In genomic region chr14:77148510-77149231, GRCh38 we compare ENCODE assay signal across 14 cellular contexts. TPM values are rescaled to one million over a fixed set of nuclear protein-coding genes. Genes with fewer than 3 reads are reported as not detected.
DNase-seq lines count a peak whose midpoint lies in the region; ATAC-seq, FAIRE-seq and TF ChIP-seq lines count a peak whose summit lies in the region.
"Had no signal": no experiment of that assay in that cellular context is flagged by ENCODE, and none has a peak within 500 bp of the region (broad histone marks: within the 10 kb centered on the region; RNA-seq: fewer than 3 reads in every experiment).

No MANE protein-coding gene starts in this region.

- H3K4me1 ChIP-seq in A549 (no peaks in the 10 kb centered on the region), aorta (ENCODE audit: control insufficient read depth in 1 of 2, insufficient read depth in 2 of 2, low read length in 2 of 2) (no peaks in the 10 kb centered on the region), tibial artery (no peaks in the 10 kb centered on the region)
- H3K4me1 ChIP-seq: Caco-2 had no signal

- H3K27me3 ChIP-seq in aorta (ENCODE audit: control insufficient read depth in 1 of 2, insufficient read depth in 2 of 2, low read length in 1 of 2) (no peaks in the 10 kb centered on the region), tibial artery (peaks cover 0 to 59% of the 10 kb centered on the region in 2 donors)

- ATAC-seq in A549, result peak in 1 of 2 experiments; percentile 32; a peak in 2 of 6 replicates
- ATAC-seq in aorta (ENCODE audit: low FRiP score), result no peak
- no peak for ATAC-seq in HG03135 (IDR thresholded peaks at IDR 0.05; ENCODE audit: unreplicated experiment)
- ATAC-seq: activated CD8-positive, alpha-beta T cell treated with anti-CD3 and anti-CD28 coated beads, Interleukin-2, amount 10 ng/mL, durations not matched to agents 7 days and 5 days; activated T-helper 17 cell treated with anti-CD3 and anti-CD28 coated beads, Interleukin-2, amount 50 U/mL, for 72 hours had no signal

- H3K4me2 ChIP-seq in A549, result no peak overlapping the region

- H3K27ac ChIP-seq in A549, result no peak overlapping the region
- no peak overlapping the region for H3K27ac ChIP-seq in aorta (ENCODE audit: low read depth in 1 of 2, low read length in 2 of 2)
- no peak overlapping the region for H3K27ac ChIP-seq in tibial artery
- H3K27ac ChIP-seq: epithelial cell of prostate had no signal

- peak in 1 of 2 experiments; percentile 37 for DNase-seq in A549 (ENCODE audit: low read depth in 1 of 2, low spot score in 1 of 2)
- peak; percentile 93 for DNase-seq in G401 (ENCODE audit: low spot score)
- DNase-seq in NCI-H524 treated with DMSO at 0.1 percent for 48 hours (lab: John Stamatoyannopoulos, UW), result peak; percentile 39
- DNase-seq in cerebellar cortex (ENCODE audit: low spot score), result peak; percentile 90
- DNase-seq in A172 (ENCODE audit: low spot score), result no peak
- no peak for DNase-seq in aorta
- DNase-seq in tibial artery, result no peak
- DNase-seq: activated CD8-positive, alpha-beta T cell treated with anti-CD3 and anti-CD28 coated beads, Interleukin-2, amount 10 ng/mL, durations not matched to agents 7 days and 5 days; anterior cingulate cortex; Caco-2 had no signal

- no peaks in the 10 kb centered on the region for H3K9me3 ChIP-seq in A549
- peaks cover under 1% of the 10 kb centered on the region for H3K9me3 ChIP-seq in aorta (ENCODE audit: control insufficient read depth, low read length)
- H3K9me3 ChIP-seq in tibial artery, result no peaks in the 10 kb centered on the region
- H3K9me3 ChIP-seq: Caco-2 had no signal

- no peak for TF ChIP-seq POLR2A in A549 (IDR thresholded peaks at IDR 0.05; ENCODE audit: low read length)

- TF ChIP-seq CTCF in A549 (IDR thresholded peaks at IDR 0.05), result no peak
- no peak for TF ChIP-seq CTCF in tibial artery (IDR thresholded peaks at IDR 0.05)

- H3K36me3 ChIP-seq in aorta (ENCODE audit: control insufficient read depth in 1 of 2, insufficient read depth in 2 of 2, low read length in 1 of 2), result no peaks in the 10 kb centered on the region
- no peaks in the 10 kb centered on the region for H3K36me3 ChIP-seq in tibial artery

- no peak overlapping the region for H3K4me3 ChIP-seq in A549
- no peak overlapping the region for H3K4me3 ChIP-seq in aorta (ENCODE audit: low read length in 2 of 2)
- H3K4me3 ChIP-seq in tibial artery, result no peak overlapping the region

- WGBS in A549 (ENCODE audit: missing lambda C conversion rate), result 55% methylated on average over 8 of the region's 8 CpGs
- WGBS in aorta, 2 donors, result 67 to 73% methylated on average over 8 of the region's 8 CpGs

- POLR2A ChIA-PET in A549 (lab: Yijun Ruan, JAX), result interaction anchor here (1.2 kb wide), 1 partner anchor 172 kb away, joined by 5 read pairs; the partner anchor contains the start of genes GSTZ1 and POMT2

- FAIRE-seq in A549 (lab: Jason Lieb, UNC), result no peak

- CTCF ChIA-PET in A549 (lab: Yijun Ruan, JAX), result interaction anchor here (0.6 to 7.3 kb wide), 13 partner anchors 8 to 280 kb away, joined by 3 to 89 read pairs (median 5); partner anchors contain the start of gene ZDHHC22

- TF ChIP-seq EP300 in A549 (IDR thresholded peaks at IDR 0.05), result no peak

- intact Hi-C loops in aorta (cut with DNase I), result no loop called here
- intact Hi-C loops in tibial artery (cut with DNase I; ENCODE audit: low total_unique reads), result no loop called here

- no peak for TF ChIP-seq RAD21 in A549 (conservative IDR thresholded peaks at IDR 0.05 in 1 of 2, IDR thresholded peaks at IDR 0.05 in 1 of 2)

- in situ Hi-C loops in G401 (cut with HindIII; ENCODE audit: low sequenced_read_pairs), result no loop called here

TF ChIP-seq in A549, 52 proteins besides CTCF, POLR2A, EP300 and RAD21:
- TF ChIP-seq, protein P1, sequence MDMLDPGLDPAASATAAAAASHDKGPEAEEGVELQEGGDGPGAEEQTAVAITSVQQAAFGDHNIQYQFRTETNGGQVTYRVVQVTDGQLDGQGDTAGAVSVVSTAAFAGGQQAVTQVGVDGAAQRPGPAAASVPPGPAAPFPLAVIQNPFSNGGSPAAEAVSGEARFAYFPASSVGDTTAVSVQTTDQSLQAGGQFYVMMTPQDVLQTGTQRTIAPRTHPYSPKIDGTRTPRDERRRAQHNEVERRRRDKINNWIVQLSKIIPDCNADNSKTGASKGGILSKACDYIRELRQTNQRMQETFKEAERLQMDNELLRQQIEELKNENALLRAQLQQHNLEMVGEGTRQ (IDR thresholded peaks at IDR 0.05), result peak; percentile 52
- TF ChIP-seq, protein P2, sequence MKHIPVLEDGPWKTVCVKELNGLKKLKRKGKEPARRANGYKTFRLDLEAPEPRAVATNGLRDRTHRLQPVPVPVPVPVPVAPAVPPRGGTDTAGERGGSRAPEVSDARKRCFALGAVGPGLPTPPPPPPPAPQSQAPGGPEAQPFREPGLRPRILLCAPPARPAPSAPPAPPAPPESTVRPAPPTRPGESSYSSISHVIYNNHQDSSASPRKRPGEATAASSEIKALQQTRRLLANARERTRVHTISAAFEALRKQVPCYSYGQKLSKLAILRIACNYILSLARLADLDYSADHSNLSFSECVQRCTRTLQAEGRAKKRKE (CRISPR knock-in tag; IDR thresholded peaks at IDR 0.05; ENCODE audit: low read depth), result no peak

RNA-seq across cellular contexts. Expression of gene ZDHHC22, which starts 7.1 kb away (rescaled TPM):
- polyA plus RNA-seq in A549 (2011; rRNA removed), result 0.04 and 0.11 TPM in 2 replicates
- 0.08 and 0.10 TPM in 2 replicates for polyA plus RNA-seq in A549 (2012; cell fraction: cytosol; rRNA removed)
- 0.10 and 0.12 TPM in 2 replicates for polyA plus RNA-seq in A549 (2012; cell fraction: nucleus; rRNA removed)
- 0.16 to 0.28 TPM (median 0.23 TPM) in 3 replicates for polyA plus RNA-seq in A549 (2017; fragmentation: RNase III; extraction: RNeasy Plus Mini Kit Qiagen cat#74134 plus additional on column Dnase treatment)
- polyA minus RNA-seq in A549 (2011; rRNA and poly(A)+ RNA removed), result 0.08 TPM in 1 of 2 replicates, not detected in the other
- total RNA-seq in G401 (2014; rRNA removed; shearing (Covaris generic)), result 0.25 TPM in 1 of 2 replicates, not detected in the other
- not detected in 2 replicates for total RNA-seq in A172 (2014; rRNA removed; shearing (Covaris generic))
- total RNA-seq in aorta, result not detected
- not detected for polyA plus RNA-seq in aorta
- total RNA-seq: activated CD8-positive, alpha-beta T cell treated with anti-CD3 and anti-CD28 coated beads, Interleukin-2, amount 10 ng/mL, durations not matched to agents 7 days and 5 days; activated T-helper 17 cell treated with anti-CD3 and anti-CD28 coated beads, Interleukin-2, amount 50 U/mL, for 72 hours; Caco-2; HT-29 had no signal

RNA-seq across cellular contexts. Expression of gene TMEM63C, which starts 32.9 kb away (rescaled TPM):
- 0.57 and 0.86 TPM in 2 replicates for polyA plus RNA-seq in A549 (2011; rRNA removed)
- 0.26 and 0.40 TPM in 2 replicates for polyA plus RNA-seq in A549 (2012; cell fraction: cytosol; rRNA removed)
- 0.72 and 0.82 TPM in 2 replicates for polyA plus RNA-seq in A549 (2012; cell fraction: nucleus; rRNA removed)
- polyA plus RNA-seq in A549 (2017; fragmentation: RNase III; extraction: RNeasy Plus Mini Kit Qiagen cat#74134 plus additional on column Dnase treatment), result 0.43 to 0.91 TPM (median 0.73 TPM) in 3 replicates
- polyA minus RNA-seq in A549 (2011; rRNA and poly(A)+ RNA removed), result 1.2 and 2.1 TPM in 2 replicates
- total RNA-seq in G401 (2014; rRNA removed; shearing (Covaris generic)), result 0.06 TPM in 1 of 2 replicates, not detected in the other
- total RNA-seq in A172 (2014; rRNA removed; shearing (Covaris generic)), result 0.62 and 0.98 TPM in 2 replicates
- total RNA-seq in aorta, result under 1 TPM; 0.06 to 0.26 TPM
- under 1 TPM in 1 of 2 donors, not detected in 1; 0.13 TPM for polyA plus RNA-seq in aorta

RNA-seq across cellular contexts. Expression of gene CIPC, which starts 50.6 kb away (rescaled TPM):
- polyA plus RNA-seq in A549 (2011; rRNA removed), result 13.9 and 15.2 TPM in 2 replicates
- polyA plus RNA-seq in A549 (2012; cell fraction: cytosol; rRNA removed), result 5.2 and 7.2 TPM in 2 replicates
- polyA plus RNA-seq in A549 (2012; cell fraction: nucleus; rRNA removed), result 3.9 and 5.1 TPM in 2 replicates
- polyA plus RNA-seq in A549 (2017; fragmentation: RNase III; extraction: RNeasy Plus Mini Kit Qiagen cat#74134 plus additional on column Dnase treatment), result 8.9 to 9.6 TPM (median 8.9 TPM) in 3 replicates
- 12.4 and 15.7 TPM in 2 replicates for polyA minus RNA-seq in A549 (2011; rRNA and poly(A)+ RNA removed)
- total RNA-seq in G401 (2014; rRNA removed; shearing (Covaris generic)), result 30.5 and 32.2 TPM in 2 replicates
- 9.9 and 13.5 TPM in 2 replicates for total RNA-seq in A172 (2014; rRNA removed; shearing (Covaris generic))
- 10 to 100 TPM; 23.1 to 24.4 TPM for total RNA-seq in aorta
- polyA plus RNA-seq in aorta, result 10 to 100 TPM in 1 of 2 donors, 1 to 10 TPM in 1; 8.1 to 11.0 TPM

Comparison
In these comparisons a context has a peak if more than half of its experiments do, and no peak if none do; other contexts are left out.
1. DNase-seq: peak in G401 (single experiment), NCI-H524 treated with DMSO at 0.1 percent for 48 hours (single experiment) and cerebellar cortex (single experiment); none in A172 (single experiment), aorta (0 of 2) and tibial artery (0 of 2).